In genomic region chr4:158996669-158997074, GRCh38 we compare ENCODE assay signal across 8 cellular contexts.
DNase-seq lines count a peak whose midpoint lies in the region; ATAC-seq and TF ChIP-seq lines count a peak whose summit lies in the region.

No MANE protein-coding gene starts in this region.

- peaks cover 14% of the 10 kb centered on the region for H3K4me1 Mint-ChIP-seq in osteocyte (ENCODE audit: unreplicated experiment)

- TF ChIP-seq CTCF in osteocyte (IDR thresholded peaks at IDR 0.05): no peak

- peaks cover 8% of the 10 kb centered on the region for H3K27me3 Mint-ChIP-seq in osteocyte (ENCODE audit: unreplicated experiment)

- no peak for ATAC-seq in HG03565 (IDR thresholded peaks at IDR 0.05; ENCODE audit: unreplicated experiment)
- ATAC-seq in GM18909 (IDR thresholded peaks at IDR 0.05; ENCODE audit: poor library complexity, unreplicated experiment): no peak

- no peak overlapping the region for H3K4me3 Mint-ChIP-seq in osteocyte (ENCODE audit: unreplicated experiment)

- H3K27ac ChIP-seq in epithelial cell of prostate: peak overlapping the region; percentile 83

- peak overlapping the region; percentile 80 for H3K27ac Mint-ChIP-seq in osteocyte (ENCODE audit: unreplicated experiment)

- DNase-seq in GM04504 (ENCODE audit: low read depth) (peak; percentile 93), NCI-H69 (lab: John Stamatoyannopoulos, UW) (peak; percentile 45), epithelial cell of prostate (ENCODE audit: low read depth, low spot score) (peak; percentile 93), osteocyte (ENCODE audit: extremely low spot score, unreplicated experiment) (no peak), SHP77 (lab: John Stamatoyannopoulos, UW) (no peak)
- no peak for DNase-seq in activated CD4-positive, alpha-beta T cell treated with anti-CD3 and anti-CD28 coated beads for 1 hour

- peaks cover 4% of the 10 kb centered on the region for H3K9me3 Mint-ChIP-seq in osteocyte (ENCODE audit: unreplicated experiment)

- no peaks in the 10 kb centered on the region for H3K36me3 Mint-ChIP-seq in osteocyte (ENCODE audit: unreplicated experiment)

Comparison
In these comparisons a context has a peak if more than half of its experiments do, and no peak if none do; other contexts are left out.
1. DNase-seq: peak in GM04504 (single experiment), NCI-H69 (single experiment) and epithelial cell of prostate (single experiment); none in osteocyte (single experiment), SHP77 (0 of 2) and activated CD4-positive, alpha-beta T cell treated with anti-CD3 and anti-CD28 coated beads for 1 hour (single experiment).